Comparison of ENCODE assay signal across 17 cellular contexts in the genomic region with DNA sequence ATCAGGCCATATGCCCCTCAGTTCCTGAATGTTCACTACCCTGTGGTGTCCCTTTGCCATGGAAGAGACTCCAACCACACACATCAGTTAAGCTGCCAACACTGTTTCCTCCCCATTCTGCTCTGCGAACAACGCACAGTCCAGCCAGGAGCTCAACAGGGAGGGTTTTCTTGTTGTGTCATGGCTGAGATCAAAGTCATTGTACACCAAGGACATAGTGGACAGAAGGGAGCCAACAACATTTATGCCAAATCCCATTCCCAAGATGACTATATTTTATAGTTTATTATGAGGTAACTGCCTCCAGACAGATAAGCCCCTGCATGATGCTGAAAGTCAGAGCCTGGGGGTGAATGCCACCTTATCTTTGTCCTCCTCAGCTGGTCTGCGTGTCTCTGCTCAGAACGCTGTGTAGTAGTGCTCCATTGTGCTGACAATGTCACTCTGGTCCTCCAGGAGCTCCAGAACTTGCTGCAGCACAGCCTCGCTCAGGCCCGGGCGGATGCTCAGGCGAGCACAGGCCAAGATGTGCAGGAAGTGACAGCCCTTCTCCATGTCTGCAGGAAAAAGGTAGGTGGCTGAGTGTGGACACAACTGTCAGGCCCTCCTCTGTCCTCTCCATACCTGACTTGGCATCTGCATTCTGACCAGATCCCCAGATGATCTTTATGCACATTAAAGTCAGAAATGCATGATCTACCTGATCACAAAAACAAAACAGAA. TPM values are rescaled to one million over a fixed set of nuclear protein-coding genes. Genes with fewer than 3 reads are reported as not detected.
A peak's percentile ranks its signal among the peaks of the same experiment; 100 is the strongest.
DNase-seq lines count a peak whose midpoint lies in the region; ATAC-seq and TF ChIP-seq lines count a peak whose summit lies in the region.
"Had no signal": no experiment of that assay in that cellular context is flagged by ENCODE, and none has a peak within 500 bp of the region (broad histone marks: within the 10 kb centered on the region; RNA-seq: fewer than 3 reads in every experiment).

No MANE protein-coding gene starts in this region.

- no peaks in the 10 kb centered on the region for H3K9me3 ChIP-seq in PC-3 (ENCODE audit: low read length)
- H3K9me3 ChIP-seq in breast epithelium, result no peaks in the 10 kb centered on the region
- H3K9me3 ChIP-seq in heart right ventricle, result no peaks in the 10 kb centered on the region
- no peaks in the 10 kb centered on the region for H3K9me3 ChIP-seq in skeletal muscle tissue (ENCODE audit: control insufficient read depth in 3 of 3, low read length in 3 of 3)
- H3K9me3 ChIP-seq: ascending aorta had no signal

- peaks cover 55% of the 10 kb centered on the region for H3K36me3 Mint-ChIP-seq in activated CD8-positive, alpha-beta T cell treated with anti-CD3 and anti-CD28 coated beads, Interleukin-2, amount 10 ng/mL, durations not matched to agents 7 days and 5 days (ENCODE audit: low read depth)

- no peaks in the 10 kb centered on the region for H3K79me2 ChIP-seq in PC-3 (ENCODE audit: low read length)

- intact Hi-C loops in PC-3 (cut with micrococcal nuclease), result no loop called here
- intact Hi-C loops in breast epithelium (cut with DNase I; ENCODE audit: low total_unique reads), result no loop called here
- intact Hi-C loops in heart right ventricle (cut with DNase I), result loop anchor here in 7 of 10 donors (5.0 to 10.0 kb wide), 8 partner anchors 102 to 462 kb away; a partner anchor contains a TSS

- no peak overlapping the region for H3K4me3 Mint-ChIP-seq in activated CD8-positive, alpha-beta T cell treated with anti-CD3 and anti-CD28 coated beads, Interleukin-2, amount 10 ng/mL, durations not matched to agents 7 days and 5 days

- H3K4me3 ChIP-seq in PC-3 (ENCODE audit: low read length) (no peak overlapping the region), breast epithelium (no peak overlapping the region), heart right ventricle (no peak overlapping the region), skeletal muscle tissue (ENCODE audit: low read length in 3 of 3) (no peak overlapping the region)
- H3K4me3 ChIP-seq: ascending aorta, lung had no signal

- H3K27me3 Mint-ChIP-seq in activated CD8-positive, alpha-beta T cell treated with anti-CD3 and anti-CD28 coated beads, Interleukin-2, amount 10 ng/mL, durations not matched to agents 7 days and 5 days (ENCODE audit: low read depth), result no peaks in the 10 kb centered on the region

- DNase-seq in PC-3 (no peak), breast epithelium (ENCODE audit: low spot score in 2 of 2) (no peak), heart right ventricle (no peak), T-helper 2 cell (no peak)
- no peak for DNase-seq in activated CD8-positive, alpha-beta T cell treated with anti-CD3 and anti-CD28 coated beads, Interleukin-2, amount 10 ng/mL, durations not matched to agents 7 days and 5 days
- DNase-seq: activated CD8-positive, alpha-beta memory T cell treated with anti-CD3 and anti-CD28 coated beads, Interleukin-2, amount 50 U/mL, for 4 hours; foreskin melanocyte; IMR-90; NCI-H2029 treated with DMSO at 0.1 percent for 48 hours; stimulated activated CD8-positive, alpha-beta memory T cell treated with anti-CD3 and anti-CD28 coated beads, Interleukin-4, amount 100 ng/mL, for 48 hours; T-helper 9 cell had no signal

- BruUV-seq in PC-3 (replicated peaks; lab: Mats Ljungman, UMichigan), result no TSS peak

- no peak overlapping the region for H3K27ac Mint-ChIP-seq in activated CD8-positive, alpha-beta T cell treated with anti-CD3 and anti-CD28 coated beads, Interleukin-2, amount 10 ng/mL, durations not matched to agents 7 days and 5 days
- H3K27ac Mint-ChIP-seq: activated naive CD4-positive, alpha-beta T cell treated with anti-CD3 and anti-CD28 coated beads, Interleukin-2, amount 50 U/mL, for 72 hours had no signal

- no peak overlapping the region for H3K9ac ChIP-seq in PC-3 (ENCODE audit: low read length)
- peak overlapping the region in 2 of 3 donors; percentile 0 to 51 for H3K9ac ChIP-seq in skeletal muscle tissue (ENCODE audit: low read depth in 1 of 3, low read length in 3 of 3)

- H3F3A ChIP-seq in PC-3 (ENCODE audit: low read length, unreplicated experiment), result no peaks in the 10 kb centered on the region

- ATAC-seq in PC-3 (no peak), heart right ventricle (peak in 6 of 8 donors; percentile 24 to 45 (median 33)), GM21723 (IDR thresholded peaks at IDR 0.05; ENCODE audit: unreplicated experiment) (no peak)
- ATAC-seq in activated CD8-positive, alpha-beta T cell treated with anti-CD3 and anti-CD28 coated beads, Interleukin-2, amount 10 ng/mL, durations not matched to agents 7 days and 5 days, result no peak

- H3K36me3 ChIP-seq in PC-3 (ENCODE audit: low read depth, low read length) (peaks cover 4% of the 10 kb centered on the region; the same call in 1 of the 2 replicates), breast epithelium (no peaks in the 10 kb centered on the region), heart right ventricle (peaks cover 0 to 94% (median 36%) of the 10 kb centered on the region in 9 donors), skeletal muscle tissue (ENCODE audit: control insufficient read depth in 3 of 3, insufficient read depth in 3 of 3, low read length in 3 of 3) (peaks cover 25 to 50% (median 46%) of the 10 kb centered on the region in 3 donors)

- no peaks in the 10 kb centered on the region for H4K20me1 ChIP-seq in PC-3 (ENCODE audit: low read length)

- H3K9me2 ChIP-seq in PC-3 (replicated peaks; ENCODE audit: low read length), result no peaks in the 10 kb centered on the region

- H2AFZ ChIP-seq in PC-3 (ENCODE audit: low read length), result no peak overlapping the region

- TF ChIP-seq POLR2A in breast epithelium (IDR thresholded peaks at IDR 0.05), result no peak

- POLR2A ChIA-PET in PC-3 (lab: Charles Lee; ENCODE audit: unreplicated experiment), result no interaction called here
- POLR2A ChIA-PET in activated CD8-positive, alpha-beta T cell treated with anti-CD3 and anti-CD28 coated beads, Interleukin-2, amount 10 ng/mL, durations not matched to agents 7 days and 5 days (lab: Charles Lee), result no interaction called here

- H3K9me3 Mint-ChIP-seq in activated CD8-positive, alpha-beta T cell treated with anti-CD3 and anti-CD28 coated beads, Interleukin-2, amount 10 ng/mL, durations not matched to agents 7 days and 5 days (ENCODE audit: insufficient read depth), result no peaks in the 10 kb centered on the region
- H3K9me3 Mint-ChIP-seq: activated naive CD4-positive, alpha-beta T cell treated with anti-CD3 and anti-CD28 coated beads, Interleukin-2, amount 50 U/mL, for 72 hours had no signal

- TF ChIP-seq CTCF in PC-3 (conservative IDR thresholded peaks at IDR 0.05; ENCODE audit: low read depth, low read length), result no peak
- TF ChIP-seq CTCF in breast epithelium (IDR thresholded peaks at IDR 0.05), result no peak
- TF ChIP-seq CTCF in heart right ventricle (IDR thresholded peaks at IDR 0.05), result no peak

- H3K4me2 ChIP-seq in PC-3 (ENCODE audit: low read length), result no peak overlapping the region

- H3K27me3 ChIP-seq in PC-3 (ENCODE audit: low read length) (no peaks in the 10 kb centered on the region), breast epithelium (no peaks in the 10 kb centered on the region), heart right ventricle (no peaks in the 10 kb centered on the region), skeletal muscle tissue (ENCODE audit: control insufficient read depth in 3 of 3, insufficient read depth in 3 of 3, low read length in 3 of 3) (no peaks in the 10 kb centered on the region)
- H3K27me3 ChIP-seq: ascending aorta had no signal

- CTCF ChIA-PET in PC-3 (lab: Charles Lee), result no interaction called here
- CTCF ChIA-PET in activated CD8-positive, alpha-beta T cell treated with anti-CD3 and anti-CD28 coated beads, Interleukin-2, amount 10 ng/mL, durations not matched to agents 7 days and 5 days (lab: Charles Lee), result no interaction called here

- peak overlapping the region; percentile 67 for H3K27ac ChIP-seq in PC-3 (ENCODE audit: low read length)
- H3K27ac ChIP-seq in breast epithelium, result peak overlapping the region; percentile 48 to 60
- peak overlapping the region in 9 of 10 donors; percentile 12 to 69 (median 53) for H3K27ac ChIP-seq in heart right ventricle
- peak overlapping the region; percentile 62 for H3K27ac ChIP-seq in skeletal muscle tissue (ENCODE audit: low read depth, low read length)
- H3K27ac ChIP-seq: ascending aorta, C4-2B had no signal

- H3K4me1 ChIP-seq in PC-3 (ENCODE audit: insufficient read depth, low read length), result peaks cover 13% of the 10 kb centered on the region
- peaks cover 0 to 1% of the 10 kb centered on the region in 2 donors for H3K4me1 ChIP-seq in breast epithelium
- peaks cover 0 to 34% (median 9%) of the 10 kb centered on the region in 9 donors for H3K4me1 ChIP-seq in heart right ventricle
- H3K4me1 ChIP-seq in skeletal muscle tissue (ENCODE audit: control insufficient read depth in 3 of 3, insufficient read depth in 3 of 3, low read length in 3 of 3), result peaks cover 23 to 40% (median 38%) of the 10 kb centered on the region in 3 donors

- WGBS in heart right ventricle, 2 donors, result 60 to 77% methylated on average over 8 of the region's 8 CpGs

- no peaks in the 10 kb centered on the region for H3K4me1 Mint-ChIP-seq in activated CD8-positive, alpha-beta T cell treated with anti-CD3 and anti-CD28 coated beads, Interleukin-2, amount 10 ng/mL, durations not matched to agents 7 days and 5 days (ENCODE audit: low read depth)

RNA-seq across cellular contexts. Expression of a gene that starts 27.1 kb away (rescaled TPM):
- 2.9 and 3.4 TPM in 2 replicates for total RNA-seq in PC-3 (2014; rRNA removed)
- 10 to 100 TPM; 14.3 to 30.5 (median 14.7) TPM for total RNA-seq in breast epithelium
- total RNA-seq in heart right ventricle, result 10 to 100 TPM; 30.6 to 44.9 (median 36.0) TPM
- polyA plus RNA-seq in heart right ventricle, result 10 to 100 TPM in 1 of 2 donors, 1 to 10 TPM in 1; 6.9 to 14.2 TPM
- total RNA-seq in skeletal muscle tissue, result 30.3 TPM
- 1 to 10 TPM; 8.5 to 9.4 TPM for total RNA-seq in activated CD8-positive, alpha-beta T cell treated with anti-CD3 and anti-CD28 coated beads, Interleukin-2, amount 10 ng/mL, durations not matched to agents 7 days and 5 days

RNA-seq across cellular contexts. Expression of a gene that starts 35.5 kb away (rescaled TPM):
- total RNA-seq in PC-3 (2014; rRNA removed) (20.0 and 33.5 TPM in 2 replicates), breast epithelium (10 to 100 TPM; 23.8 to 31.2 (median 25.2) TPM), heart right ventricle (10 to 100 TPM; 24.7 to 38.7 (median 31.4) TPM), skeletal muscle tissue (20.9 TPM)
- 10 to 100 TPM; 16.5 to 38.0 TPM for polyA plus RNA-seq in heart right ventricle
- total RNA-seq in activated CD8-positive, alpha-beta T cell treated with anti-CD3 and anti-CD28 coated beads, Interleukin-2, amount 10 ng/mL, durations not matched to agents 7 days and 5 days, result 10 to 100 TPM; 48.8 to 49.8 TPM

Comparison
In these comparisons a context has a peak if more than half of its experiments do, and no peak if none do; other contexts are left out.
1. ATAC-seq: peak in heart right ventricle (6 of 8); none in PC-3 (single experiment), activated CD8-positive, alpha-beta T cell treated with anti-CD3 and anti-CD28 coated beads, Interleukin-2, amount 10 ng/mL, durations not matched to agents 7 days and 5 days (single experiment) and GM21723 (single experiment).
2. intact Hi-C loops: an anchor here in heart right ventricle (5.0 to 10.0 kb wide); none called in PC-3 and breast epithelium.
3. Peak in every context shown above with its lines, with median percentiles within 50 percentile points of each other: H3K27ac ChIP-seq.